14 cellular contexts compared by ENCODE assay signal in genomic region chr2:224832207-224832606, GRCh38.
DNase-seq lines count a peak whose midpoint lies in the region; ATAC-seq and TF ChIP-seq lines count a peak whose summit lies in the region.
"Had no signal": no experiment of that assay in that cellular context is flagged by ENCODE, and none has a peak within 500 bp of the region (broad histone marks: within the 10 kb centered on the region; RNA-seq: fewer than 3 reads in every experiment).

No MANE protein-coding gene starts in this region.

- H3K4me1 ChIP-seq in IMR-90 (ENCODE audit: control insufficient read depth, insufficient read depth, low read length), result peaks cover 2% of the 10 kb centered on the region; the same call in 1 of the 2 replicates

- no peak overlapping the region for H4K5ac ChIP-seq in IMR-90 (ENCODE audit: low read depth, low read length)

- no peak overlapping the region for H3K4me3 Mint-ChIP-seq in activated naive CD4-positive, alpha-beta T cell treated with anti-CD3 and anti-CD28 coated beads, Interleukin-2, amount 10 ng/mL, durations not matched to agents 7 days and 5 days
- H3K4me3 Mint-ChIP-seq in stimulated activated effector memory CD8-positive, alpha-beta T cell treated with anti-CD3 and anti-CD28 coated beads, Interleukin-12 subunit alpha, Interleukin-12 subunit beta, amount 100 ng/mL, for 72 hours, result no peak overlapping the region
- H3K4me3 Mint-ChIP-seq: B cell had no signal

- no peak overlapping the region for H3K4ac ChIP-seq in IMR-90 (ENCODE audit: low read depth, low read length)

- no peaks in the 10 kb centered on the region for H3K9me3 Mint-ChIP-seq in activated naive CD4-positive, alpha-beta T cell treated with anti-CD3 and anti-CD28 coated beads, Interleukin-2, amount 50 U/mL, for 72 hours
- no peaks in the 10 kb centered on the region for H3K9me3 Mint-ChIP-seq in activated naive CD4-positive, alpha-beta T cell treated with anti-CD3 and anti-CD28 coated beads, Interleukin-2, amount 10 ng/mL, durations not matched to agents 7 days and 5 days
- H3K9me3 Mint-ChIP-seq in stimulated activated effector memory CD8-positive, alpha-beta T cell treated with anti-CD3 and anti-CD28 coated beads, Interleukin-12 subunit alpha, Interleukin-12 subunit beta, amount 100 ng/mL, for 72 hours, result no peaks in the 10 kb centered on the region
- H3K9me3 Mint-ChIP-seq: CD4-positive, alpha-beta memory T cell had no signal

- TF ChIP-seq POLR2A in IMR-90 (IDR thresholded peaks at IDR 0.05; ENCODE audit: low read depth, low read length), result no peak

- H2BK120ac ChIP-seq in IMR-90 (ENCODE audit: low read depth, low read length), result no peak overlapping the region

- no peaks in the 10 kb centered on the region for H3K27me3 Mint-ChIP-seq in activated naive CD4-positive, alpha-beta T cell treated with anti-CD3 and anti-CD28 coated beads, Interleukin-2, amount 10 ng/mL, durations not matched to agents 7 days and 5 days
- H3K27me3 Mint-ChIP-seq: B cell; CD4-positive, alpha-beta memory T cell had no signal

- H3K9ac ChIP-seq in IMR-90 (ENCODE audit: low read depth, low read length), result no peak overlapping the region

- no peak overlapping the region for H2AK5ac ChIP-seq in IMR-90 (ENCODE audit: low read depth, low read length)

- in situ Hi-C loops in IMR-90 (cut with MboI; ENCODE audit: low sequenced_read_pairs), result no loop called here

- peaks cover 8% of the 10 kb centered on the region for H3K9me1 ChIP-seq in IMR-90 (ENCODE audit: insufficient read depth, low read length)

- H3K27ac ChIP-seq in IMR-90 (ENCODE audit: insufficient read depth, low read length), result no peak overlapping the region

- H3K18ac ChIP-seq in IMR-90 (ENCODE audit: low read depth, low read length), result no peak overlapping the region

- H3K79me1 ChIP-seq in IMR-90 (ENCODE audit: low read depth in 1 of 2, low read length in 2 of 2), result peaks cover 0 to 7% of the 10 kb centered on the region in 2 experiments; a peak in 3 of 4 replicates

- no peak for TF ChIP-seq CTCF in IMR-90 (conservative IDR thresholded peaks at IDR 0.05; ENCODE audit: low read depth, low read length)

- no peaks in the 10 kb centered on the region for H3K4me1 Mint-ChIP-seq in activated naive CD4-positive, alpha-beta T cell treated with anti-CD3 and anti-CD28 coated beads, Interleukin-2, amount 10 ng/mL, durations not matched to agents 7 days and 5 days
- H3K4me1 Mint-ChIP-seq in stimulated activated effector memory CD8-positive, alpha-beta T cell treated with anti-CD3 and anti-CD28 coated beads, Interleukin-12 subunit alpha, Interleukin-12 subunit beta, amount 100 ng/mL, for 72 hours, result no peaks in the 10 kb centered on the region
- H3K4me1 Mint-ChIP-seq: B cell had no signal

- peaks cover 37% of the 10 kb centered on the region in 2 donors for H3K36me3 Mint-ChIP-seq in activated naive CD4-positive, alpha-beta T cell treated with anti-CD3 and anti-CD28 coated beads, Interleukin-2, amount 50 U/mL, for 72 hours
- peaks cover 75% of the 10 kb centered on the region for H3K36me3 Mint-ChIP-seq in activated naive CD4-positive, alpha-beta T cell treated with anti-CD3 and anti-CD28 coated beads, Interleukin-2, amount 10 ng/mL, durations not matched to agents 7 days and 5 days
- peaks cover 100% of the 10 kb centered on the region for H3K36me3 Mint-ChIP-seq in stimulated activated effector memory CD8-positive, alpha-beta T cell treated with anti-CD3 and anti-CD28 coated beads, Interleukin-12 subunit alpha, Interleukin-12 subunit beta, amount 100 ng/mL, for 72 hours

- H4K8ac ChIP-seq in IMR-90 (ENCODE audit: low read depth in 2 of 2, low read length in 2 of 2), result no peak overlapping the region

- no peak overlapping the region for H3K14ac ChIP-seq in IMR-90 (replicated peaks; ENCODE audit: low read depth, low read length)

- POLR2A ChIA-PET in IMR-90 (lab: Charles Lee; ENCODE audit: unreplicated experiment), result no interaction called here

- H2BK15ac ChIP-seq in IMR-90 (ENCODE audit: low read depth, low read length), result no peak overlapping the region

- H2BK5ac ChIP-seq in IMR-90 (ENCODE audit: low read depth, low read length, poor library complexity, severe bottlenecking), result no peak overlapping the region

- dilution Hi-C loops in IMR-90 (cut with HindIII; ENCODE audit: low sequenced_read_pairs, unreplicated experiment), result no loop called here

- WGBS in IMR-90 (ENCODE audit: extremely low coverage in 2 of 2, insufficient read length in 1 of 2), 2 experiments, result no CpG with 5 or more reads among the region's 3 CpGs

- H3K36me3 ChIP-seq in IMR-90 (ENCODE audit: control insufficient read depth, insufficient read depth, low read length), result peaks cover 10% of the 10 kb centered on the region

- intact Hi-C loops in IMR-90 (cut with micrococcal nuclease), result no loop called here

- no peak for TF ChIP-seq RAD21 in IMR-90 (IDR thresholded peaks at IDR 0.05; ENCODE audit: low read length)

- H4K91ac ChIP-seq in IMR-90 (ENCODE audit: insufficient read depth, low read depth, low read length), result no peak overlapping the region

- no peak overlapping the region for H2BK20ac ChIP-seq in IMR-90 (ENCODE audit: low read depth, low read length)

- no peak overlapping the region for H3K56ac ChIP-seq in IMR-90 (ENCODE audit: extremely low read depth, insufficient read depth, low read length)

- no peak overlapping the region for H3K4me3 ChIP-seq in IMR-90 (ENCODE audit: insufficient read depth, low read depth, low read length)

- H3K4me2 ChIP-seq in IMR-90 (ENCODE audit: low read depth, low read length), result no peak overlapping the region

- no peak for ATAC-seq in activated naive CD4-positive, alpha-beta T cell treated with anti-CD3 and anti-CD28 coated beads, Interleukin-2, amount 50 U/mL, for 72 hours
- ATAC-seq in IMR-90 (ENCODE audit: low read depth) (no peak), HG03196 (IDR thresholded peaks at IDR 0.05; ENCODE audit: unreplicated experiment) (no peak)
- ATAC-seq in stimulated activated effector memory CD8-positive, alpha-beta T cell treated with anti-CD3 and anti-CD28 coated beads, Interleukin-12 subunit alpha, Interleukin-12 subunit beta, amount 100 ng/mL, for 72 hours, result no peak
- ATAC-seq: HCT116, HepG2 had no signal

- no peaks in the 10 kb centered on the region for H3K9me3 ChIP-seq in IMR-90 (ENCODE audit: control insufficient read depth, insufficient read depth, low read length)

- H2AFZ ChIP-seq in IMR-90 (replicated peaks; ENCODE audit: low read length, poor library complexity), result no peak overlapping the region

- H3K27ac Mint-ChIP-seq in activated naive CD4-positive, alpha-beta T cell treated with anti-CD3 and anti-CD28 coated beads, Interleukin-2, amount 50 U/mL, for 72 hours, result peak overlapping the region; percentile 25 to 58
- H3K27ac Mint-ChIP-seq in activated naive CD4-positive, alpha-beta T cell treated with anti-CD3 and anti-CD28 coated beads, Interleukin-2, amount 10 ng/mL, durations not matched to agents 7 days and 5 days, result no peak overlapping the region
- H3K27ac Mint-ChIP-seq in stimulated activated effector memory CD8-positive, alpha-beta T cell treated with anti-CD3 and anti-CD28 coated beads, Interleukin-12 subunit alpha, Interleukin-12 subunit beta, amount 100 ng/mL, for 72 hours, result peak overlapping the region; percentile 24
- H3K27ac Mint-ChIP-seq: B cell had no signal

- BruUV-seq in IMR-90 (replicated peaks; lab: Mats Ljungman, UMichigan), result no TSS peak

- no peaks in the 10 kb centered on the region for H3K27me3 ChIP-seq in IMR-90 (ENCODE audit: control insufficient read depth, insufficient read depth, low read length)

- no peak overlapping the region for H3K23ac ChIP-seq in IMR-90 (ENCODE audit: low read depth, low read length)

- H2AK9ac ChIP-seq in IMR-90 (replicated peaks; ENCODE audit: low read depth, low read length, poor library complexity), result no peak overlapping the region

- no peaks in the 10 kb centered on the region for H4K20me1 ChIP-seq in IMR-90 (ENCODE audit: insufficient read depth, low read length)

- DNase-seq in activated naive CD4-positive, alpha-beta T cell treated with anti-CD3 and anti-CD28 coated beads, Interleukin-2, amount 50 U/mL, for 72 hours (ENCODE audit: low spot score in 2 of 2), result no peak
- no peak for DNase-seq in activated naive CD4-positive, alpha-beta T cell treated with anti-CD3 and anti-CD28 coated beads, Interleukin-2, amount 10 ng/mL, durations not matched to agents 7 days and 5 days
- DNase-seq in EL (peak; percentile 23), IMR-90 (peak; percentile 65), foreskin melanocyte (no peak)
- DNase-seq in stimulated activated effector memory CD8-positive, alpha-beta T cell treated with anti-CD3 and anti-CD28 coated beads, Interleukin-12 subunit alpha, Interleukin-12 subunit beta, amount 100 ng/mL, for 72 hours (ENCODE audit: low spot score in 2 of 2), result no peak
- DNase-seq: C1 segment of cervical spinal cord; CD4-positive, alpha-beta memory T cell; DMS79; GDM1 had no signal

- CTCF ChIA-PET in activated naive CD4-positive, alpha-beta T cell treated with anti-CD3 and anti-CD28 coated beads, Interleukin-2, amount 10 ng/mL, durations not matched to agents 7 days and 5 days (lab: Charles Lee), result no interaction called here
- CTCF ChIA-PET in IMR-90 (lab: Yijun Ruan, JAX), result no interaction called here

TF ChIP-seq in IMR-90, 13 proteins besides CTCF, POLR2A, EP300 and RAD21:
- TF ChIP-seq FOS (IDR thresholded peaks at IDR 0.05; ENCODE audit: low read depth, low read length), result no peak
- no peak for TF ChIP-seq MAFK (IDR thresholded peaks at IDR 0.05; ENCODE audit: low read depth, low read length)
- no peak for TF ChIP-seq SMC3 (IDR thresholded peaks at IDR 0.05; ENCODE audit: low read depth, low read length)
- no peak for TF ChIP-seq BHLHE40 (IDR thresholded peaks at IDR 0.05; ENCODE audit: low read depth, low read length)
- no peak for TF ChIP-seq CHD1 (IDR thresholded peaks at IDR 0.05; ENCODE audit: low read depth, low read length)
- TF ChIP-seq CEBPB (IDR thresholded peaks at IDR 0.05; ENCODE audit: low read depth, low read length), result no peak
- TF ChIP-seq MXI1 (IDR thresholded peaks at IDR 0.05; ENCODE audit: borderline replicate concordance, low read depth, low read length), result no peak
- no peak for TF ChIP-seq RCOR1 (IDR thresholded peaks at IDR 0.05; ENCODE audit: insufficient replicate concordance, low read length)

Comparison
In these comparisons a context has a peak if more than half of its experiments do, and no peak if none do; other contexts are left out.
1. DNase-seq: peak in EL (single experiment) and IMR-90 (single experiment); none in activated naive CD4-positive, alpha-beta T cell treated with anti-CD3 and anti-CD28 coated beads, Interleukin-2, amount 50 U/mL, for 72 hours (0 of 2), activated naive CD4-positive, alpha-beta T cell treated with anti-CD3 and anti-CD28 coated beads, Interleukin-2, amount 10 ng/mL, durations not matched to agents 7 days and 5 days (single experiment), stimulated activated effector memory CD8-positive, alpha-beta T cell treated with anti-CD3 and anti-CD28 coated beads, Interleukin-12 subunit alpha, Interleukin-12 subunit beta, amount 100 ng/mL, for 72 hours (0 of 2) and foreskin melanocyte (single experiment).